In the genomic region with DNA sequence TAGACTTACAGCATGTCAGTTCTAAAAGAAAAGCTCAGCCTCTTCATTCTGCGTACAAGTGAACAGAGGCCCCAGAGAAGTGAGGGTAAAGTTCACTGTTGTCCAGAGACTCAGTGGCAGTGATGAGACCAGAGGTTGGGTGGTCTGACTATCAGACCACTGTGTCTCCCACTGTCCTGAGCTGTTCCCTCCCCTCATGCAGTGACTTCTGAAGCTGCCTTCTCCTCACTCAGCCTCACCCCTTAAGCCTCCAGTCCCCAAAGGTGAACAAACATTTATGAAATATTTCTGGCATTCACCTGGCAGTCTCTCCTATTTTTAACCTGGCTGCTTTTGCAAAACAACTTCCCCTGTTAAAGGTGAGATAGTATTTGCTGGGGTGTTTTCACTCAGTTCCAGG, we compare ENCODE assay signal across 15 cellular contexts. TPM values are rescaled to one million over a fixed set of nuclear protein-coding genes. Genes with fewer than 3 reads are reported as not detected.
DNase-seq lines count a peak whose midpoint lies in the region; ATAC-seq and TF ChIP-seq lines count a peak whose summit lies in the region.
"Had no signal": no experiment of that assay in that cellular context is flagged by ENCODE, and none has a peak within 500 bp of the region (broad histone marks: within the 10 kb centered on the region; RNA-seq: fewer than 3 reads in every experiment).

No MANE protein-coding gene starts in this region.

- no peak for TF ChIP-seq EP300 in esophagus muscularis mucosa (IDR thresholded peaks at IDR 0.05)

- H3K9me3 ChIP-seq in right atrium auricular region (no peaks in the 10 kb centered on the region), esophagus muscularis mucosa (no peaks in the 10 kb centered on the region), upper lobe of right lung (no peaks in the 10 kb centered on the region), body of pancreas (no peaks in the 10 kb centered on the region)
- H3K9me3 ChIP-seq: BLaER1 treated with 17β-estradiol and CSF1 and Interleukin-3, amounts not matched to agents 10 nM and 100 nM had no signal

- intact Hi-C loops in Right ventricle myocardium superior (cut with DNase I) = no loop called here
- intact Hi-C loops in esophagus muscularis mucosa (cut with DNase I) = no loop called here
- intact Hi-C loops in upper lobe of right lung (cut with DNase I) = no loop called here
- intact Hi-C loops in body of pancreas (cut with DNase I) = no loop called here

- H3K27ac ChIP-seq in right atrium auricular region = peak overlapping the region; percentile 77
- H3K27ac ChIP-seq in esophagus muscularis mucosa (replicated peaks in 1 of 4) = peak overlapping the region; percentile 8 to 29 (median 26)
- no peak overlapping the region for H3K27ac ChIP-seq in upper lobe of right lung
- no peak overlapping the region for H3K27ac ChIP-seq in body of pancreas
- H3K27ac ChIP-seq: BLaER1 treated with 17β-estradiol and CSF1 and Interleukin-3, amounts not matched to agents 10 nM and 100 nM; KMS-11 had no signal

- peaks cover 30% of the 10 kb centered on the region for H3K36me3 ChIP-seq in right atrium auricular region
- H3K36me3 ChIP-seq in esophagus muscularis mucosa = peaks cover 0 to 33% (median 13%) of the 10 kb centered on the region in 4 donors
- H3K36me3 ChIP-seq in upper lobe of right lung = no peaks in the 10 kb centered on the region
- H3K36me3 ChIP-seq in body of pancreas (replicated peaks in 1 of 2; ENCODE audit: insufficient read depth in 1 of 2, low read depth in 2 of 2) = no peaks in the 10 kb centered on the region

- H3K27me3 ChIP-seq in right atrium auricular region (no peaks in the 10 kb centered on the region), esophagus muscularis mucosa (no peaks in the 10 kb centered on the region), upper lobe of right lung (no peaks in the 10 kb centered on the region), body of pancreas (no peaks in the 10 kb centered on the region)
- H3K27me3 ChIP-seq: BLaER1 treated with 17β-estradiol and CSF1 and Interleukin-3, amounts not matched to agents 10 nM and 100 nM had no signal

- 100% methylated on average over 1 of the region's 1 CpG for WGBS in esophagus muscularis mucosa
- 90 to 92% methylated on average over 1 of the region's 1 CpG for WGBS in body of pancreas, 2 donors

- ATAC-seq in Right ventricle myocardium superior (ENCODE audit: poor library complexity) (no peak), upper lobe of right lung (peak; percentile 52), HG02642 (IDR thresholded peaks at IDR 0.05; ENCODE audit: poor library complexity, unreplicated experiment) (no peak), body of pancreas (no peak)
- ATAC-seq: CD8-positive, alpha-beta T cell had no signal

- TF ChIP-seq CTCF in right atrium auricular region (IDR thresholded peaks at IDR 0.05) (no peak), esophagus muscularis mucosa (IDR thresholded peaks at IDR 0.05) (no peak), upper lobe of right lung (IDR thresholded peaks at IDR 0.05) (no peak), body of pancreas (IDR thresholded peaks at IDR 0.05) (no peak)

- peak; percentile 34 for DNase-seq in right atrium auricular region (ENCODE audit: low spot score)
- no peak for DNase-seq in Right ventricle myocardium superior
- no peak for DNase-seq in esophagus muscularis mucosa (ENCODE audit: extremely low spot score)
- DNase-seq in mucosa of gallbladder (ENCODE audit: low spot score) = peak; percentile 4
- no peak for DNase-seq in upper lobe of right lung
- no peak for DNase-seq in body of pancreas
- no peak for DNase-seq in ureter (ENCODE audit: low spot score)
- DNase-seq: CD8-positive, alpha-beta T cell; NCI-H1417 treated with DMSO at 0.1 percent for 48 hours; NCI-H187 treated with DMSO at 0.1 percent for 48 hours; NCI-H345; NCI-H524 treated with DMSO at 0.1 percent for 48 hours had no signal

- TF ChIP-seq POLR2A in esophagus muscularis mucosa (IDR thresholded peaks at IDR 0.05; ENCODE audit: low read depth) (no peak), body of pancreas (IDR thresholded peaks at IDR 0.05) (no peak)

- H3K4me1 ChIP-seq in right atrium auricular region (peaks cover 0 to 42% of the 10 kb centered on the region in 2 donors), esophagus muscularis mucosa (peaks cover 0 to 11% (median 8%) of the 10 kb centered on the region in 4 donors), upper lobe of right lung (no peaks in the 10 kb centered on the region), body of pancreas (no peaks in the 10 kb centered on the region)
- H3K4me1 ChIP-seq: BLaER1 treated with 17β-estradiol and CSF1 and Interleukin-3, amounts not matched to agents 10 nM and 100 nM had no signal

- H3K4me3 ChIP-seq in right atrium auricular region = no peak overlapping the region
- no peak overlapping the region for H3K4me3 ChIP-seq in esophagus muscularis mucosa
- no peak overlapping the region for H3K4me3 ChIP-seq in upper lobe of right lung
- no peak overlapping the region for H3K4me3 ChIP-seq in body of pancreas
- H3K4me3 ChIP-seq: BLaER1 treated with 17β-estradiol and CSF1 and Interleukin-3, amounts not matched to agents 10 nM and 100 nM had no signal

RNA-seq across cellular contexts. Expression of a gene that starts 54.7 kb away (rescaled TPM):
- 100 to 1,000 TPM; 109 to 145 TPM for total RNA-seq in right atrium auricular region
- total RNA-seq in Right ventricle myocardium superior = 131 TPM
- 10 to 100 TPM; 40.9 to 64.5 (median 45.8) TPM for total RNA-seq in esophagus muscularis mucosa
- total RNA-seq in mucosa of gallbladder = 15.1 TPM
- total RNA-seq in upper lobe of right lung = 31.9 TPM
- total RNA-seq in body of pancreas = 10 to 100 TPM in 1 of 2 donors, 1 to 10 TPM in 1; 3.9 to 11.2 TPM
- total RNA-seq in ureter = 101 TPM
- total RNA-seq: CD8-positive, alpha-beta T cell had no signal

Comparison
In these comparisons a context has a peak if more than half of its experiments do, and no peak if none do; other contexts are left out.
1. DNase-seq: peak in right atrium auricular region (single experiment) and mucosa of gallbladder (single experiment); none in Right ventricle myocardium superior (single experiment), esophagus muscularis mucosa (single experiment), upper lobe of right lung (single experiment), body of pancreas (0 of 4) and ureter (single experiment).
2. H3K27ac ChIP-seq: peak in right atrium auricular region (2 of 2) and esophagus muscularis mucosa (4 of 4); none in upper lobe of right lung (single experiment) and body of pancreas (0 of 4).